1 cellular context compared by ENCODE assay signal in genomic region chr10:44935201-44935960, GRCh38.
A peak's percentile ranks its signal among the peaks of the same experiment; 100 is the strongest.
TF ChIP-seq lines count a peak whose summit lies in the region.

No MANE protein-coding gene starts in this region.

TF ChIP-seq in H1, 55 proteins besides CTCF, POLR2A, EP300 and RAD21:
- TF ChIP-seq, protein P1, sequence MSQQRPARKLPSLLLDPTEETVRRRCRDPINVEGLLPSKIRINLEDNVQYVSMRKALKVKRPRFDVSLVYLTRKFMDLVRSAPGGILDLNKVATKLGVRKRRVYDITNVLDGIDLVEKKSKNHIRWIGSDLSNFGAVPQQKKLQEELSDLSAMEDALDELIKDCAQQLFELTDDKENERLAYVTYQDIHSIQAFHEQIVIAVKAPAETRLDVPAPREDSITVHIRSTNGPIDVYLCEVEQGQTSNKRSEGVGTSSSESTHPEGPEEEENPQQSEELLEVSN (IDR thresholded peaks at IDR 0.05), result peak; percentile 50; the same call in 1 of the 2 replicates
- no peak for TF ChIP-seq CEBPB (IDR thresholded peaks at IDR 0.05; ENCODE audit: low read depth, low read length)
- TF ChIP-seq GTF2F1 (IDR thresholded peaks at IDR 0.05; ENCODE audit: borderline replicate concordance, low read depth, low read length), result no peak
- TF ChIP-seq, protein P2, sequence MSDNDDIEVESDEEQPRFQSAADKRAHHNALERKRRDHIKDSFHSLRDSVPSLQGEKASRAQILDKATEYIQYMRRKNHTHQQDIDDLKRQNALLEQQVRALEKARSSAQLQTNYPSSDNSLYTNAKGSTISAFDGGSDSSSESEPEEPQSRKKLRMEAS (IDR thresholded peaks at IDR 0.05), result 0 out of 2 replicates have a peak, but pooled peaks have one; percentile 15
